ENCODE assay signal across 9 cellular contexts in genomic region chr22:49958961-49959781, GRCh38. TPM values are rescaled to one million over a fixed set of nuclear protein-coding genes. Genes with fewer than 3 reads are reported as not detected.
DNase-seq lines count a peak whose midpoint lies in the region; ATAC-seq and TF ChIP-seq lines count a peak whose summit lies in the region.
"Had no signal": no experiment of that assay in that cellular context is flagged by ENCODE, and none has a peak within 500 bp of the region (broad histone marks: within the 10 kb centered on the region; RNA-seq: fewer than 3 reads in every experiment).

No MANE protein-coding gene starts in this region.

- H3K9ac ChIP-seq in trophoblast cell (ENCODE audit: low read length), result no peak overlapping the region

- no peak for TF ChIP-seq CTCF in fibroblast of mammary gland (conservative IDR thresholded peaks at IDR 0.05; ENCODE audit: control insufficient read depth, insufficient read depth, low read depth, low read length)

- no peak for ATAC-seq in GM18517 (IDR thresholded peaks at IDR 0.05; ENCODE audit: unreplicated experiment)
- no peak for ATAC-seq in HG02852 (IDR thresholded peaks at IDR 0.05; ENCODE audit: unreplicated experiment)

- peaks cover 21% of the 10 kb centered on the region for H3K36me3 ChIP-seq in SJCRH30
- peaks cover 21 to 23% of the 10 kb centered on the region in 2 experiments for H3K36me3 ChIP-seq in trophoblast cell (ENCODE audit: control insufficient read depth in 1 of 2, insufficient read depth in 2 of 2, low read length in 2 of 2)

- H3K9me3 ChIP-seq in SJCRH30 (replicated peaks), result no peaks in the 10 kb centered on the region
- H3K9me3 ChIP-seq in trophoblast cell (ENCODE audit: insufficient read depth, low read depth, low read length), result peaks cover 2% of the 10 kb centered on the region

- H4K91ac ChIP-seq in trophoblast cell (ENCODE audit: low read depth, low read length), result peak overlapping the region; percentile 72

- H2BK120ac ChIP-seq in trophoblast cell (ENCODE audit: insufficient read depth, low read length, poor library complexity), result no peak overlapping the region

- H2BK12ac ChIP-seq in trophoblast cell (ENCODE audit: low read length), result peak overlapping the region; percentile 16

- no peak overlapping the region for H2AFZ ChIP-seq in trophoblast cell (ENCODE audit: insufficient read depth, low read length, poor library complexity)

- H3K27ac ChIP-seq in SJCRH30, result no peak overlapping the region; the same call in 1 of the 2 replicates
- peak overlapping the region; percentile 78 for H3K27ac ChIP-seq in trophoblast cell (ENCODE audit: low read depth, low read length)

- DNase-seq in DMS53 (lab: John Stamatoyannopoulos, UW) (peak; percentile 70), SJCRH30 (no peak), fibroblast of mammary gland (ENCODE audit: low read depth) (no peak), trophoblast cell (no peak), hepatic stellate cell (ENCODE audit: low spot score) (no peak), A172 (ENCODE audit: low spot score) (no peak)

- peaks cover 36% of the 10 kb centered on the region for H3K79me1 ChIP-seq in trophoblast cell (ENCODE audit: low read length)

- H3K4me1 ChIP-seq in SJCRH30, result peaks cover 47% of the 10 kb centered on the region
- H3K4me1 ChIP-seq in trophoblast cell (ENCODE audit: control insufficient read depth in 1 of 2, insufficient read depth in 2 of 2, low read length in 2 of 2), result peaks cover 18 to 28% of the 10 kb centered on the region in 2 experiments

- peak overlapping the region; percentile 74 for H2BK5ac ChIP-seq in trophoblast cell (ENCODE audit: low read depth, low read length, poor library complexity)

- H3K4me2 ChIP-seq in trophoblast cell (ENCODE audit: low read length), result peak overlapping the region; percentile 74

- peak overlapping the region; percentile 90 for H3K14ac ChIP-seq in trophoblast cell (ENCODE audit: low read length)

- no peak overlapping the region for H3K23ac ChIP-seq in trophoblast cell (ENCODE audit: low read length)

- H3K18ac ChIP-seq in trophoblast cell (ENCODE audit: low read length), result peak overlapping the region; percentile 69

- peak overlapping the region; percentile 90 for H4K12ac ChIP-seq in trophoblast cell (ENCODE audit: low read depth, low read length)

- peak overlapping the region; percentile 33 for H2AK5ac ChIP-seq in trophoblast cell (ENCODE audit: low read length)

- H3K4ac ChIP-seq in trophoblast cell (ENCODE audit: low read depth, low read length), result peak overlapping the region; percentile 66

- H3K27me3 ChIP-seq in SJCRH30 (no peaks in the 10 kb centered on the region), trophoblast cell (ENCODE audit: insufficient read depth, low read length) (no peaks in the 10 kb centered on the region)

- WGBS in trophoblast cell (ENCODE audit: extremely low coverage, insufficient coverage, insufficient read length), result no CpG with 5 or more reads among the region's 28 CpGs

- H3K4me3 ChIP-seq in SJCRH30 (peak overlapping the region; percentile 64), fibroblast of mammary gland (ENCODE audit: control insufficient read depth, low read depth, low read length) (peak overlapping the region; percentile 43), trophoblast cell (ENCODE audit: low read depth, low read length) (no peak overlapping the region)

- H4K8ac ChIP-seq in trophoblast cell (ENCODE audit: low read depth, low read length), result peak overlapping the region; percentile 95

- H3K79me2 ChIP-seq in trophoblast cell (ENCODE audit: control insufficient read depth, insufficient read depth, low read length, poor library complexity), result peaks cover 25% of the 10 kb centered on the region

RNA-seq across cellular contexts. Expression of gene PIM3, which starts 1.4 kb away (rescaled TPM):
- 51.2 and 53.6 TPM in 2 replicates for total RNA-seq in SJCRH30 (2014; rRNA removed; shearing (Covaris generic))
- polyA plus RNA-seq in trophoblast cell (2013), result 66.6 and 72.8 TPM in 2 replicates
- 41.7 and 48.7 TPM in 2 replicates for total RNA-seq in A172 (2014; rRNA removed; shearing (Covaris generic))

RNA-seq across cellular contexts. Expression of gene CRELD2, which starts 40.7 kb away (rescaled TPM):
- 37.6 and 39.7 TPM in 2 replicates for total RNA-seq in SJCRH30 (2014; rRNA removed; shearing (Covaris generic))
- polyA plus RNA-seq in trophoblast cell (2013), result 42.2 and 46.8 TPM in 2 replicates
- total RNA-seq in A172 (2014; rRNA removed; shearing (Covaris generic)), result 41.9 and 48.3 TPM in 2 replicates

RNA-seq across cellular contexts. Expression of gene ALG12, which starts 40.9 kb away (rescaled TPM):
- total RNA-seq in SJCRH30 (2014; rRNA removed; shearing (Covaris generic)), result 24.2 and 24.3 TPM in 2 replicates
- polyA plus RNA-seq in trophoblast cell (2013), result 22.3 and 22.8 TPM in 2 replicates
- total RNA-seq in A172 (2014; rRNA removed; shearing (Covaris generic)), result 8.8 and 10.4 TPM in 2 replicates

RNA-seq across cellular contexts. Expression of gene IL17REL, which starts 53.4 kb away (rescaled TPM):
- total RNA-seq in SJCRH30 (2014; rRNA removed; shearing (Covaris generic)), result not detected in 2 replicates
- 0.01 TPM in 1 of 2 replicates, not detected in the other for polyA plus RNA-seq in trophoblast cell (2013)
- not detected in 2 replicates for total RNA-seq in A172 (2014; rRNA removed; shearing (Covaris generic))
- total RNA-seq: T-helper 1 cell treated with Interleukin-12 subunit alpha and Interleukin-12 subunit beta and Interleukin-4 antibody, amounts not matched to agents 30 ng/mL and 1 ng/mL, for 36 hours had no signal
